Comparison of ENCODE assay signal across 15 cellular contexts in the genomic region with DNA sequence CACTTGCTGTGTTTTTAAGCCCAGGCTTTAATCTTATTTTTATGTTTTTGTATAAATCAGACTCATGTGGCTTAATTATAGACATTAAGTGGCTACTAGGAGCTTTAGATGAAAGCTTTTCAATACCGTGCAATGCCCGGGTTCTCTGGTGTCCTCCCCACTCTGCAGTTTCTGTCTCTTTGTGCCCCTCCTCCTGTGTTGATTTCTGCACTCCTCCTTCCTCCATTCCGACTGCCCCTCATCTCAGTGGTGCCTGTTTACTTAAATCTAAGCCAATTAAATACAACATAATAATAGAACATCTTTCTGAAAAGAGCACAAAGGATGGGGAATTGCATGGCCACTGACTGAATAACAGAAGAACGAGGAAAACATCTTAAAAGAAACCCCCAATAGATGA.
"Had no signal": no experiment of that assay in that cellular context is flagged by ENCODE, and none has a peak within 500 bp of the region (broad histone marks: within the 10 kb centered on the region; RNA-seq: fewer than 3 reads in every experiment).

No MANE protein-coding gene starts in this region.

- H2AFZ ChIP-seq: parathyroid adenoma had no signal

- H3K27me3 Mint-ChIP-seq: activated CD4-positive, alpha-beta memory T cell treated with anti-CD3 and anti-CD28 coated beads for 36 hours had no signal

- DNase-seq: activated CD4-positive, alpha-beta memory T cell treated with anti-CD3 and anti-CD28 coated beads for 36 hours; activated naive CD8-positive, alpha-beta T cell treated with anti-CD3 and anti-CD28 coated beads, Interleukin-2, amount 50 U/mL, for 24 hours; activated T-cell treated with anti-CD3 and anti-CD28 coated beads, Interleukin-2, amount 50 U/mL, for 72 hours; dorsolateral prefrontal cortex; esophagus squamous epithelium; foreskin fibroblast; head of caudate nucleus; left ventricle myocardium superior; mesenchymal stem cell; thyroid gland had no signal

- H3K9me3 ChIP-seq: ascending aorta, esophagus squamous epithelium, thyroid gland, vagina had no signal

- H3K36me3 Mint-ChIP-seq: activated CD4-positive, alpha-beta memory T cell treated with anti-CD3 and anti-CD28 coated beads for 36 hours; stimulated activated effector memory CD8-positive, alpha-beta T cell treated with anti-CD3 and anti-CD28 coated beads, Interleukin-12 subunit alpha, Interleukin-12 subunit beta, amount 100 ng/mL, for 72 hours had no signal

- H3K4me1 ChIP-seq: ascending aorta, esophagus squamous epithelium, parathyroid adenoma, thyroid gland, vagina had no signal

- H3K4me3 ChIP-seq: ascending aorta, dorsolateral prefrontal cortex, esophagus squamous epithelium, skin epidermis, thyroid gland, vagina had no signal

- H3K4me1 Mint-ChIP-seq: activated naive CD8-positive, alpha-beta T cell treated with anti-CD3 and anti-CD28 coated beads, Interleukin-2, amount 50 U/mL, for 24 hours; stimulated activated effector memory CD8-positive, alpha-beta T cell treated with anti-CD3 and anti-CD28 coated beads, Interleukin-12 subunit alpha, Interleukin-12 subunit beta, amount 100 ng/mL, for 72 hours had no signal

- H3K27ac ChIP-seq: ascending aorta, esophagus squamous epithelium, parathyroid adenoma, skin epidermis, thyroid gland, vagina had no signal

- H3K27me3 ChIP-seq: ascending aorta, dorsolateral prefrontal cortex, esophagus squamous epithelium, thyroid gland, vagina had no signal

- ATAC-seq: activated naive CD8-positive, alpha-beta T cell treated with anti-CD3 and anti-CD28 coated beads, Interleukin-2, amount 50 U/mL, for 24 hours; activated T-cell treated with anti-CD3 and anti-CD28 coated beads, Interleukin-2, amount 50 U/mL, for 72 hours; left ventricle myocardium superior; stimulated activated effector memory CD8-positive, alpha-beta T cell treated with anti-CD3 and anti-CD28 coated beads, Interleukin-12 subunit alpha, Interleukin-12 subunit beta, amount 100 ng/mL, for 72 hours had no signal

- H3K9ac ChIP-seq: parathyroid adenoma had no signal

- H3K9me3 Mint-ChIP-seq: activated CD4-positive, alpha-beta memory T cell treated with anti-CD3 and anti-CD28 coated beads for 36 hours; activated naive CD8-positive, alpha-beta T cell treated with anti-CD3 and anti-CD28 coated beads, Interleukin-2, amount 50 U/mL, for 24 hours had no signal

- H3K36me3 ChIP-seq: ascending aorta, esophagus squamous epithelium, thyroid gland, vagina had no signal

- H3K79me2 ChIP-seq: parathyroid adenoma had no signal

- H3K4me3 Mint-ChIP-seq: activated CD4-positive, alpha-beta memory T cell treated with anti-CD3 and anti-CD28 coated beads for 36 hours; activated naive CD8-positive, alpha-beta T cell treated with anti-CD3 and anti-CD28 coated beads, Interleukin-2, amount 50 U/mL, for 24 hours; activated T-cell treated with anti-CD3 and anti-CD28 coated beads, Interleukin-2, amount 50 U/mL, for 72 hours; stimulated activated effector memory CD8-positive, alpha-beta T cell treated with anti-CD3 and anti-CD28 coated beads, Interleukin-12 subunit alpha, Interleukin-12 subunit beta, amount 100 ng/mL, for 72 hours had no signal
